Comparison of ENCODE assay signal across 1 cellular context in genomic region chr3:126654571-126655393, GRCh38.
TF ChIP-seq lines count a peak whose summit lies in the region.

Gene TXNRD3 (minus strand): TSS chr3:126655124.

TF ChIP-seq in HepG2, 621 proteins besides CTCF, POLR2A, EP300 and RAD21 (continued from another document and continues in another):
- TF ChIP-seq ZNF770 (CRISPR knock-in tag; IDR thresholded peaks at IDR 0.05) (0 out of 2 replicates have a peak, but pooled peaks have one; percentile 17), ZSCAN31 (CRISPR knock-in tag; IDR thresholded peaks at IDR 0.05; ENCODE audit: low read depth) (peak; percentile 48; the same call in 1 of the 2 replicates), PAX8 (CRISPR knock-in tag; IDR thresholded peaks at IDR 0.05; ENCODE audit: borderline replicate concordance) (peak; percentile 80; the same call in 1 of the 2 replicates), ZNF362 (CRISPR knock-in tag; IDR thresholded peaks at IDR 0.05; ENCODE audit: borderline replicate concordance) (no peak), ATF3 (CRISPR knock-in tag; IDR thresholded peaks at IDR 0.05) (no peak), ZMAT3 (CRISPR knock-in tag; conservative IDR thresholded peaks at IDR 0.05) (peak; percentile 68; the same call in 1 of the 2 replicates), ELF3 (CRISPR knock-in tag; IDR thresholded peaks at IDR 0.05) (0 out of 2 replicates have a peak, but pooled peaks have one; percentile 20), GTF3A (CRISPR knock-in tag; conservative IDR thresholded peaks at IDR 0.05) (no peak), UBTF (CRISPR knock-in tag; IDR thresholded peaks at IDR 0.05) (peak; percentile 84; the same call in 1 of the 2 replicates), ZBTB43 (CRISPR knock-in tag; conservative IDR thresholded peaks at IDR 0.05) (peak; percentile 81), SALL1 (CRISPR knock-in tag; IDR thresholded peaks at IDR 0.05) (peak; percentile 67), CERS6 (CRISPR knock-in tag; IDR thresholded peaks at IDR 0.05) (0 out of 2 replicates have a peak, but pooled peaks have one; percentile 9), ZBTB21 (CRISPR knock-in tag; IDR thresholded peaks at IDR 0.05) (no peak), ZBTB10 (CRISPR knock-in tag; IDR thresholded peaks at IDR 0.05; ENCODE audit: borderline replicate concordance) (peak; percentile 64; the same call in 1 of the 2 replicates), IRF1 (CRISPR knock-in tag; IDR thresholded peaks at IDR 0.05; ENCODE audit: low read depth) (0 out of 2 replicates have a peak, but pooled peaks have one; percentile 41), SOX13 (IDR thresholded peaks at IDR 0.05) (no peak), SOX13 (CRISPR knock-in tag; conservative IDR thresholded peaks at IDR 0.05 in 1 of 2, IDR thresholded peaks at IDR 0.05 in 1 of 2) (no peak), ZNF607 (CRISPR knock-in tag; IDR thresholded peaks at IDR 0.05; ENCODE audit: borderline replicate concordance) (no peak), ZNF441 (CRISPR knock-in tag; IDR thresholded peaks at IDR 0.05; ENCODE audit: borderline replicate concordance) (peak; percentile 67; the same call in 1 of the 2 replicates), AKNA (CRISPR knock-in tag; IDR thresholded peaks at IDR 0.05; ENCODE audit: borderline replicate concordance) (no peak), SP5 (CRISPR knock-in tag; IDR thresholded peaks at IDR 0.05; ENCODE audit: borderline replicate concordance, low read depth) (peak; percentile 62), YY1 (IDR thresholded peaks at IDR 0.05; ENCODE audit: insufficient read depth, insufficient replicate concordance, low read depth, low read length) (peak; percentile 57), SAP130 (CRISPR knock-in tag; IDR thresholded peaks at IDR 0.05; ENCODE audit: low read depth) (peak; percentile 49), ZNF430 (CRISPR knock-in tag; IDR thresholded peaks at IDR 0.05) (peak; percentile 81), ZNF558 (CRISPR knock-in tag; IDR thresholded peaks at IDR 0.05; ENCODE audit: borderline replicate concordance) (peak; percentile 81; the same call in 1 of the 2 replicates), TFDP2 (CRISPR knock-in tag; IDR thresholded peaks at IDR 0.05) (peak; percentile 57; the same call in 1 of the 2 replicates), ZNF446 (CRISPR knock-in tag; IDR thresholded peaks at IDR 0.05) (peak; percentile 55; the same call in 1 of the 2 replicates), FOXK1 (CRISPR knock-in tag; IDR thresholded peaks at IDR 0.05; ENCODE audit: borderline replicate concordance, low read depth) (no peak), HCFC1 (IDR thresholded peaks at IDR 0.05; ENCODE audit: low read depth, low read length) (no peak), ZSCAN12 (CRISPR knock-in tag; IDR thresholded peaks at IDR 0.05) (no peak), TFDP1 (CRISPR knock-in tag; IDR thresholded peaks at IDR 0.05; ENCODE audit: borderline replicate concordance) (peak; percentile 81; the same call in 1 of the 2 replicates)
